1 cellular context compared by ENCODE assay signal in the genomic region with DNA sequence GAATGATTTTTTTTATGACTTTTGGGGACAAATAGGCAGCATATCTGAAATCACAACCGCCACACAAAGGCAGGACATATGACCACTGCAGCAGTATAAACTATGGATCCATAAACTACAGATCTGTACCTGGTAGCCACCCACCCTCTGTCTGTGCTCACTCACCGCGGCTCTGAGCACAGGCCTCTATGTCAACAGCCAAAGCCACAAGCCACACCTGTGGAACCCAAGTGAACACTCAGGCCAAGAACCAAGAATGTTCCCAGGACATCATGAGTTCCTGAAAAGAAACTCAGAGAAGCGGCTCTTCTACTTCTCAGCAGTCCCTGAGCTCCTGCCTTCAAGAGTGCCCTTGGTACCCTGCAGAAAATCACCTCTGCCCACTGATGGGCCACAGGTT.
TF ChIP-seq lines count a peak whose summit lies in the region.

No MANE protein-coding gene starts in this region.

TF ChIP-seq in GM12878, 131 proteins besides CTCF, POLR2A, EP300 and RAD21:
- TF ChIP-seq TCF12 (IDR thresholded peaks at IDR 0.05; ENCODE audit: low read depth, low read length) (0 out of 2 replicates have a peak, but pooled peaks have one; percentile 43), MEF2B (IDR thresholded peaks at IDR 0.05; ENCODE audit: partially characterized antibody, poor library complexity, severe bottlenecking) (peak; percentile 27), RUNX3 (IDR thresholded peaks at IDR 0.05; ENCODE audit: low read length) (peak; percentile 78), NR2C1 (IDR thresholded peaks at IDR 0.05) (no peak), IKZF2 (IDR thresholded peaks at IDR 0.05) (peak in 1 of 2 experiments; percentile 34; a peak in 2 of 4 replicates), EED (IDR thresholded peaks at IDR 0.05; ENCODE audit: low read depth) (peak; percentile 20; the same call in 1 of the 2 replicates), IKZF1 (conservative IDR thresholded peaks at IDR 0.05) (peak; percentile 38; the same call in 1 of the 2 replicates), POU2F2 (IDR thresholded peaks at IDR 0.05; ENCODE audit: borderline replicate concordance, low read depth, low read length) (0 out of 3 replicates have a peak, but pooled peaks have one; percentile 32), MTA2 (IDR thresholded peaks at IDR 0.05; ENCODE audit: low read depth) (no peak)
- TF ChIP-seq, protein P1, sequence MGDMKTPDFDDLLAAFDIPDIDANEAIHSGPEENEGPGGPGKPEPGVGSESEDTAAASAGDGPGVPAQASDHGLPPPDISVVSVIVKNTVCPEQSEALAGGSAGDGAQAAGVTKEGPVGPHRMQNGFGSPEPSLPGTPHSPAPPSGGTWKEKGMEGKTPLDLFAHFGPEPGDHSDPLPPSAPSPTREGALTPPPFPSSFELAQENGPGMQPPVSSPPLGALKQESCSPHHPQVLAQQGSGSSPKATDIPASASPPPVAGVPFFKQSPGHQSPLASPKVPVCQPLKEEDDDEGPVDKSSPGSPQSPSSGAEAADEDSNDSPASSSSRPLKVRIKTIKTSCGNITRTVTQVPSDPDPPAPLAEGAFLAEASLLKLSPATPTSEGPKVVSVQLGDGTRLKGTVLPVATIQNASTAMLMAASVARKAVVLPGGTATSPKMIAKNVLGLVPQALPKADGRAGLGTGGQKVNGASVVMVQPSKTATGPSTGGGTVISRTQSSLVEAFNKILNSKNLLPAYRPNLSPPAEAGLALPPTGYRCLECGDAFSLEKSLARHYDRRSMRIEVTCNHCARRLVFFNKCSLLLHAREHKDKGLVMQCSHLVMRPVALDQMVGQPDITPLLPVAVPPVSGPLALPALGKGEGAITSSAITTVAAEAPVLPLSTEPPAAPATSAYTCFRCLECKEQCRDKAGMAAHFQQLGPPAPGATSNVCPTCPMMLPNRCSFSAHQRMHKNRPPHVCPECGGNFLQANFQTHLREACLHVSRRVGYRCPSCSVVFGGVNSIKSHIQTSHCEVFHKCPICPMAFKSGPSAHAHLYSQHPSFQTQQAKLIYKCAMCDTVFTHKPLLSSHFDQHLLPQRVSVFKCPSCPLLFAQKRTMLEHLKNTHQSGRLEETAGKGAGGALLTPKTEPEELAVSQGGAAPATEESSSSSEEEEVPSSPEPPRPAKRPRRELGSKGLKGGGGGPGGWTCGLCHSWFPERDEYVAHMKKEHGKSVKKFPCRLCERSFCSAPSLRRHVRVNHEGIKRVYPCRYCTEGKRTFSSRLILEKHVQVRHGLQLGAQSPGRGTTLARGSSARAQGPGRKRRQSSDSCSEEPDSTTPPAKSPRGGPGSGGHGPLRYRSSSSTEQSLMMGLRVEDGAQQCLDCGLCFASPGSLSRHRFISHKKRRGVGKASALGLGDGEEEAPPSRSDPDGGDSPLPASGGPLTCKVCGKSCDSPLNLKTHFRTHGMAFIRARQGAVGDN (IDR thresholded peaks at IDR 0.05), result peak; percentile 32; the same call in 1 of the 2 replicates
